Comparison of ENCODE assay signal across 8 cellular contexts in genomic region chr16:28277537-28278388, GRCh38. TPM values are rescaled to one million over a fixed set of nuclear protein-coding genes. Genes with fewer than 3 reads are reported as not detected.
DNase-seq lines count a peak whose midpoint lies in the region; ATAC-seq and TF ChIP-seq lines count a peak whose summit lies in the region.

No MANE protein-coding gene starts in this region.

- ATAC-seq in activated B cell treated with CpG ODN at 0.5 μM for 24 hours (ENCODE audit: low read depth), result peak; percentile 97
- no peak for ATAC-seq in GM19463 (IDR thresholded peaks at IDR 0.05; ENCODE audit: unreplicated experiment)

- peaks cover 8% of the 10 kb centered on the region for H3K4me1 Mint-ChIP-seq in activated B cell treated with CpG ODN at 0.5 μM for 24 hours

- DNase-seq in AG10803 (ENCODE audit: low read depth) (peak; percentile 67), H4 (ENCODE audit: low spot score) (peak; percentile 68), NCI-H2171 treated with DMSO at 0.1 percent for 48 hours (lab: John Stamatoyannopoulos, UW) (peak; percentile 74), activated B cell treated with CpG ODN at 0.5 μM for 24 hours (peak; percentile 78), cardiac fibroblast (ENCODE audit: low read depth in 2 of 2) (peak; percentile 79 to 81), iris pigment epithelial cell (ENCODE audit: low read depth) (peak; percentile 70), spleen (peak; percentile 97)

- H3K9me3 Mint-ChIP-seq in activated B cell treated with CpG ODN at 0.5 μM for 24 hours, result no peaks in the 10 kb centered on the region

- no peaks in the 10 kb centered on the region for H3K36me3 Mint-ChIP-seq in activated B cell treated with CpG ODN at 0.5 μM for 24 hours (ENCODE audit: low read depth)

- POLR2A ChIA-PET in activated B cell treated with CpG ODN at 0.5 μM for 24 hours (lab: Charles Lee), result interaction anchor here (1.2 kb wide), 1 partner anchor 15 kb away, joined by 3 read pairs; the partner anchor contains the start of gene SBK1

- H3K4me3 Mint-ChIP-seq in activated B cell treated with CpG ODN at 0.5 μM for 24 hours, result peak overlapping the region; percentile 55

- H3K27me3 Mint-ChIP-seq in activated B cell treated with CpG ODN at 0.5 μM for 24 hours, result peaks cover 33% of the 10 kb centered on the region

- H3K36me3 ChIP-seq in spleen, result no peaks in the 10 kb centered on the region

- WGBS in spleen, 5 donors, result 2 to 7% (median 3%) methylated on average over 26 to 44 of the region's 44 CpGs

- H3K9me3 ChIP-seq in spleen, result no peaks in the 10 kb centered on the region

- no peak for TF ChIP-seq POLR2A in spleen (IDR thresholded peaks at IDR 0.05)

- intact Hi-C loops in activated B cell treated with CpG ODN at 0.5 μM for 24 hours (cut with micrococcal nuclease), result loop anchor here (1.0 to 2.0 kb wide), 3 partner anchors 13 to 305 kb away; no protein-coding TSS in a partner anchor
- intact Hi-C loops in spleen (cut with DNase I; ENCODE audit: low total_unique reads), result loop anchor here (2.0 kb wide), 1 partner anchor 39 kb away; no protein-coding TSS in a partner anchor

- peaks cover 0 to 38% (median 0%) of the 10 kb centered on the region in 7 donors for H3K27me3 ChIP-seq in spleen (replicated peaks in 1 of 7)

- CTCF ChIA-PET in activated B cell treated with CpG ODN at 0.5 μM for 24 hours (lab: Charles Lee), result interaction anchor here (0.7 to 2.8 kb wide), 5 partner anchors 12 to 40 kb away, joined by 3 to 40 read pairs (median 3); no protein-coding TSS in a partner anchor

- no peak overlapping the region for H3K27ac Mint-ChIP-seq in activated B cell treated with CpG ODN at 0.5 μM for 24 hours

- H3K4me3 ChIP-seq in AG10803 (ENCODE audit: low read length) (peak overlapping the region; percentile 57), cardiac fibroblast (replicated peaks in 1 of 2; ENCODE audit: low read depth in 2 of 2, low read length in 2 of 2) (peak overlapping the region; percentile 42), spleen (peak overlapping the region in 7 of 8 donors; percentile 18 to 67 (median 25))

- peak overlapping the region in 6 of 8 donors; percentile 0 to 63 (median 26) for H3K27ac ChIP-seq in spleen

- TF ChIP-seq CTCF in AG10803 (conservative IDR thresholded peaks at IDR 0.05; ENCODE audit: low read length) (peak; percentile 90), activated B cell treated with CpG ODN at 0.5 μM for 24 hours (IDR thresholded peaks at IDR 0.05) (peak; percentile 87), cardiac fibroblast (IDR thresholded peaks at IDR 0.05; ENCODE audit: low read depth, low read length) (peak; percentile 85), spleen (IDR thresholded peaks at IDR 0.05 in 8 of 11, conservative IDR thresholded peaks at IDR 0.05 in 3 of 11) (peak; percentile 92 to 99 (median 97))

- peaks cover 3 to 15% (median 11%) of the 10 kb centered on the region in 6 donors for H3K4me1 ChIP-seq in spleen

RNA-seq across cellular contexts. Expression of gene SBK1, which starts 14.6 kb away (rescaled TPM):
- 0.08 TPM in 1 of 2 replicates, not detected in the other for total RNA-seq in H4 (2014; rRNA removed; shearing (Covaris generic))
- 0.39 and 0.58 TPM in 2 replicates for total RNA-seq in activated B cell treated with CpG ODN at 0.5 μM for 24 hours
- 1 to 10 TPM; 1.0 to 2.8 (median 2.1) TPM for total RNA-seq in spleen
- polyA plus RNA-seq in spleen, result under 1 TPM; 0.30 to 0.70 (median 0.46) TPM
